Comparison of ENCODE assay signal across 1 cellular context in genomic region chr9:111668026-111668573, GRCh38.
TF ChIP-seq lines count a peak whose summit lies in the region.

No MANE protein-coding gene starts in this region.

TF ChIP-seq in endothelial cell of umbilical vein, 7 proteins besides CTCF, POLR2A, EP300 and RAD21 (continued from another document):
- no peak for TF ChIP-seq POLR2AphosphoS5 (IDR thresholded peaks at IDR 0.05; ENCODE audit: insufficient read depth, low read depth, low read length)
TF ChIP-seq in endothelial cell of umbilical vein: peak in this region for 3.
